ENCODE assay signal across 8 cellular contexts in the genomic region with DNA sequence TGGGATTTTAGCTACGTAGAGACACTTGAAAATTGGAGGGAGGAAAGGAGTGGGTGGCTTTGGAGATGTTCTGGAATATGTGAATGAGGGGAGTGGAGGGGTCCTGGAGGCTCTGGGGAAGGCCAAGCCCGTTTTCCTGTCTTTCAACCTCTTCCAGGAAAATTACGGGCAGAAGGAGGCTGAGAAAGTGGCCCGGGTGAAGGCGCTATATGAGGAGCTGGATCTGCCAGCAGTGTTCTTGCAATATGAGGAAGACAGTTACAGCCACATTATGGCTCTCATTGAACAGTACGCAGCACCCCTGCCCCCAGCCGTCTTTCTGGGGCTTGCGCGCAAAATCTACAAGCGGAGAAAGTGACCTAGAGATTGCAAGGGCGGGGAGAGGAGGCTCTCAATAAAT. TPM values are rescaled to one million over a fixed set of nuclear protein-coding genes. Genes with fewer than 3 reads are reported as not detected.
A peak's percentile ranks its signal among the peaks of the same experiment; 100 is the strongest.
DNase-seq lines count a peak whose midpoint lies in the region; ATAC-seq and TF ChIP-seq lines count a peak whose summit lies in the region.

No MANE protein-coding gene starts in this region.

- H3K36me3 Mint-ChIP-seq in activated naive CD8-positive, alpha-beta T cell treated with anti-CD3 and anti-CD28 coated beads, Interleukin-2, amount 10 ng/mL, durations not matched to agents 7 days and 5 days = peaks cover 17% of the 10 kb centered on the region

- H3K4me3 Mint-ChIP-seq in activated naive CD8-positive, alpha-beta T cell treated with anti-CD3 and anti-CD28 coated beads, Interleukin-2, amount 10 ng/mL, durations not matched to agents 7 days and 5 days = peak overlapping the region; percentile 66

- intact Hi-C loops in spleen (cut with DNase I; ENCODE audit: low total_unique reads) = loop anchor here (10.0 kb wide), 1 partner anchor 45 kb away; the partner anchor contains the start of genes CLK2 and HCN3

- H3K27me3 ChIP-seq in HUES6 (ENCODE audit: control insufficient read depth, insufficient read depth, low read length) = peaks cover 9% of the 10 kb centered on the region; the same call in 1 of the 2 replicates
- no peaks in the 10 kb centered on the region for H3K27me3 ChIP-seq in spleen (replicated peaks in 1 of 7)

- H3K4me3 ChIP-seq in HUES6 (ENCODE audit: low read depth, low read length) (peak overlapping the region; percentile 87), iPS-11a (ENCODE audit: low read depth, low read length) (peak overlapping the region; percentile 18), spleen (peak overlapping the region; percentile 34 to 93 (median 44))

- H3K27ac Mint-ChIP-seq in activated naive CD8-positive, alpha-beta T cell treated with anti-CD3 and anti-CD28 coated beads, Interleukin-2, amount 10 ng/mL, durations not matched to agents 7 days and 5 days = peak overlapping the region; percentile 8

- H3K9me3 ChIP-seq in HUES6 (ENCODE audit: control insufficient read depth, insufficient read depth, low read depth, low read length) = no peaks in the 10 kb centered on the region
- H3K9me3 ChIP-seq in spleen = no peaks in the 10 kb centered on the region

- POLR2A ChIA-PET in activated naive CD8-positive, alpha-beta T cell treated with anti-CD3 and anti-CD28 coated beads, Interleukin-2, amount 10 ng/mL, durations not matched to agents 7 days and 5 days (lab: Charles Lee) = interaction anchor here (0.6 to 5.2 kb wide), 5 partner anchors 10 to 69 kb away, joined by 3 to 22 read pairs (median 4); partner anchors contain the start of genes ENTREP3 and FDPS

- H3K36me3 ChIP-seq in HUES6 (ENCODE audit: control insufficient read depth, insufficient read depth, low read length) (peaks cover 39% of the 10 kb centered on the region), spleen (peaks cover 0 to 45% (median 12%) of the 10 kb centered on the region in 6 donors)

- no peak for TF ChIP-seq POLR2A in spleen (IDR thresholded peaks at IDR 0.05)

- H3K9ac ChIP-seq in HUES6 (ENCODE audit: low read length) = no peak overlapping the region

- TF ChIP-seq CTCF in spleen (IDR thresholded peaks at IDR 0.05 in 8 of 11, conservative IDR thresholded peaks at IDR 0.05 in 3 of 11) = no peak
- no peak for TF ChIP-seq CTCF in GM10266 (IDR thresholded peaks at IDR 0.05; ENCODE audit: control insufficient read depth, insufficient read depth, low read depth, missing control alignments)

- WGBS in spleen, 5 donors = 22 to 42% (median 31%) methylated on average over 11 of the region's 11 CpGs

- peaks cover 38% of the 10 kb centered on the region for H3K4me1 Mint-ChIP-seq in activated naive CD8-positive, alpha-beta T cell treated with anti-CD3 and anti-CD28 coated beads, Interleukin-2, amount 10 ng/mL, durations not matched to agents 7 days and 5 days

- H3K27ac ChIP-seq in HUES6 (ENCODE audit: low read depth, low read length) (no peak overlapping the region), spleen (peak overlapping the region in 5 of 8 donors; percentile 16 to 99 (median 68))

- no peak for ATAC-seq in activated naive CD8-positive, alpha-beta T cell treated with anti-CD3 and anti-CD28 coated beads, Interleukin-2, amount 10 ng/mL, durations not matched to agents 7 days and 5 days (ENCODE audit: low read depth)
- ATAC-seq in HG02840 (IDR thresholded peaks at IDR 0.05; ENCODE audit: low FRiP score, unreplicated experiment) = no peak

- no peaks in the 10 kb centered on the region for H3K27me3 Mint-ChIP-seq in activated naive CD8-positive, alpha-beta T cell treated with anti-CD3 and anti-CD28 coated beads, Interleukin-2, amount 10 ng/mL, durations not matched to agents 7 days and 5 days

- DNase-seq in activated naive CD8-positive, alpha-beta T cell treated with anti-CD3 and anti-CD28 coated beads, Interleukin-2, amount 10 ng/mL, durations not matched to agents 7 days and 5 days = no peak
- DNase-seq in spleen (no peak), EL (no peak), GM10266 (ENCODE audit: extremely low spot score) (no peak), DMS153 (lab: John Stamatoyannopoulos, UW) (no peak)

- H3K9me3 Mint-ChIP-seq in activated naive CD8-positive, alpha-beta T cell treated with anti-CD3 and anti-CD28 coated beads, Interleukin-2, amount 10 ng/mL, durations not matched to agents 7 days and 5 days = no peaks in the 10 kb centered on the region

- peaks cover 22% of the 10 kb centered on the region for H3K4me1 ChIP-seq in HUES6 (ENCODE audit: control insufficient read depth, insufficient read depth, low read length)
- H3K4me1 ChIP-seq in spleen = peaks cover 20 to 53% (median 42%) of the 10 kb centered on the region in 6 donors

RNA-seq across cellular contexts. Expression of gene RUSC1, which starts 0.4 kb away (rescaled TPM):
- 10 to 100 TPM; 23.2 to 28.5 TPM for total RNA-seq in activated naive CD8-positive, alpha-beta T cell treated with anti-CD3 and anti-CD28 coated beads, Interleukin-2, amount 10 ng/mL, durations not matched to agents 7 days and 5 days
- total RNA-seq in spleen = 10 to 100 TPM; 11.4 to 21.1 (median 18.0) TPM
- polyA plus RNA-seq in spleen = 10 to 100 TPM in 2 of 3 donors, 1 to 10 TPM in 1; 8.5 to 17.3 (median 10.8) TPM

RNA-seq across cellular contexts. Expression of gene FDPS, which starts 11.6 kb away (rescaled TPM):
- 100 to 1,000 TPM; 238 to 242 TPM for total RNA-seq in activated naive CD8-positive, alpha-beta T cell treated with anti-CD3 and anti-CD28 coated beads, Interleukin-2, amount 10 ng/mL, durations not matched to agents 7 days and 5 days
- total RNA-seq in spleen = 100 to 1,000 TPM in 2 of 7 donors, 10 to 100 TPM in 5; 84.5 to 118 (median 94.5) TPM
- polyA plus RNA-seq in spleen = 100 to 1,000 TPM; 111 to 134 (median 130) TPM

RNA-seq across cellular contexts. Expression of gene PKLR, which starts 19.0 kb away (rescaled TPM):
- not detected for total RNA-seq in activated naive CD8-positive, alpha-beta T cell treated with anti-CD3 and anti-CD28 coated beads, Interleukin-2, amount 10 ng/mL, durations not matched to agents 7 days and 5 days
- total RNA-seq in spleen = under 1 TPM in 4 of 7 donors, not detected in 3; 0.22 to 0.74 (median 0.43) TPM
- under 1 TPM in 1 of 3 donors, not detected in 2; 0.04 TPM for polyA plus RNA-seq in spleen

RNA-seq across cellular contexts. Expression of gene HCN3, which starts 43.0 kb away (rescaled TPM):
- 1 to 10 TPM; 5.0 to 6.7 TPM for total RNA-seq in activated naive CD8-positive, alpha-beta T cell treated with anti-CD3 and anti-CD28 coated beads, Interleukin-2, amount 10 ng/mL, durations not matched to agents 7 days and 5 days
- total RNA-seq in spleen = 1 to 10 TPM in 6 of 7 donors, under 1 TPM in 1; 0.65 to 3.3 (median 1.9) TPM
- 1 to 10 TPM in 2 of 3 donors, under 1 TPM in 1; 0.89 to 1.6 (median 1.4) TPM for polyA plus RNA-seq in spleen

RNA-seq across cellular contexts. Expression of gene CLK2, which starts 46.9 kb away (rescaled TPM):
- total RNA-seq in activated naive CD8-positive, alpha-beta T cell treated with anti-CD3 and anti-CD28 coated beads, Interleukin-2, amount 10 ng/mL, durations not matched to agents 7 days and 5 days = 100 to 1,000 TPM; 110 to 112 TPM
- total RNA-seq in spleen = 10 to 100 TPM; 61.0 to 89.9 (median 71.8) TPM
- polyA plus RNA-seq in spleen = 10 to 100 TPM; 38.6 to 82.0 (median 77.4) TPM

Comparison
In these comparisons a context has a peak if more than half of its experiments do, and no peak if none do; other contexts are left out.
1. H3K4me3 ChIP-seq: peak in every context shown above with its lines; median percentile 87 in HUES6; 44 in spleen; 18 in iPS-11a.